1 cellular context compared by ENCODE assay signal in genomic region chr11:10366568-10367331, GRCh38.
A peak's percentile ranks its signal among the peaks of the same experiment; 100 is the strongest.
TF ChIP-seq lines count a peak whose summit lies in the region.

No MANE protein-coding gene starts in this region.

TF ChIP-seq in GM12878, 131 proteins besides CTCF, POLR2A, EP300 and RAD21 (continued from another document):
- no peak for TF ChIP-seq MYB (IDR thresholded peaks at IDR 0.05; ENCODE audit: borderline replicate concordance, low read depth, low read length)
- no peak for TF ChIP-seq BCLAF1 (IDR thresholded peaks at IDR 0.05)
- peak; percentile 78 for TF ChIP-seq PBX3 (IDR thresholded peaks at IDR 0.05; ENCODE audit: insufficient replicate concordance, low read depth, low read length)
- no peak for TF ChIP-seq IRF5 (IDR thresholded peaks at IDR 0.05; ENCODE audit: borderline replicate concordance)
- no peak for TF ChIP-seq TARDBP (IDR thresholded peaks at IDR 0.05; ENCODE audit: borderline replicate concordance)
- no peak for TF ChIP-seq SUPT20H (IDR thresholded peaks at IDR 0.05; ENCODE audit: borderline replicate concordance, control insufficient read depth, low read depth, low read length)
- no peak for TF ChIP-seq STAT3 (IDR thresholded peaks at IDR 0.05; ENCODE audit: low read depth, low read length)
- no peak for TF ChIP-seq STAT1 (conservative IDR thresholded peaks at IDR 0.05)
- TF ChIP-seq CHD2 (IDR thresholded peaks at IDR 0.05; ENCODE audit: borderline replicate concordance, low read depth, low read length), result peak; percentile 84
- TF ChIP-seq GABPA (IDR thresholded peaks at IDR 0.05; ENCODE audit: low read depth), result no peak
- TF ChIP-seq ATF3 (IDR thresholded peaks at IDR 0.05; ENCODE audit: borderline replicate concordance, extremely low read depth, low read depth, low read length), result no peak
- TF ChIP-seq CBFB (IDR thresholded peaks at IDR 0.05; ENCODE audit: low read depth), result no peak
- TF ChIP-seq CEBPZ (IDR thresholded peaks at IDR 0.05; ENCODE audit: low read depth, low read length), result no peak
- no peak for TF ChIP-seq ZBTB11 (CRISPR knock-in tag; IDR thresholded peaks at IDR 0.05)
- no peak for TF ChIP-seq E4F1 (IDR thresholded peaks at IDR 0.05; ENCODE audit: borderline replicate concordance, partially characterized antibody)
- no peak for TF ChIP-seq PRDM15 (CRISPR knock-in tag; IDR thresholded peaks at IDR 0.05)
- TF ChIP-seq RELA (IDR thresholded peaks at IDR 0.05; ENCODE audit: borderline replicate concordance, partially characterized antibody), result peak; percentile 91
- TF ChIP-seq E2F4 (IDR thresholded peaks at IDR 0.05; ENCODE audit: low read depth, low read length), result no peak
TF ChIP-seq in GM12878: peak in this region for 28.
